ENCODE assay signal across 1 cellular context in genomic region chr10:121672733-121673132, GRCh38.
TF ChIP-seq lines count a peak whose summit lies in the region.

No MANE protein-coding gene starts in this region.

TF ChIP-seq in H1, 55 proteins besides CTCF, POLR2A, EP300 and RAD21:
- TF ChIP-seq CEBPB (IDR thresholded peaks at IDR 0.05; ENCODE audit: low read depth, low read length) = no peak
- TF ChIP-seq GABPA (IDR thresholded peaks at IDR 0.05; ENCODE audit: borderline replicate concordance, insufficient read depth, low read length) = no peak
- no peak for TF ChIP-seq POLR2AphosphoS5 (IDR thresholded peaks at IDR 0.05; ENCODE audit: low read depth, low read length)
